Comparison of ENCODE assay signal across 11 cellular contexts in genomic region chr2:73980566-73980965, GRCh38. TPM values are rescaled to one million over a fixed set of nuclear protein-coding genes. Genes with fewer than 3 reads are reported as not detected.
DNase-seq lines count a peak whose midpoint lies in the region; TF ChIP-seq lines count a peak whose summit lies in the region.
"Had no signal": no experiment of that assay in that cellular context is flagged by ENCODE, and none has a peak within 500 bp of the region (broad histone marks: within the 10 kb centered on the region; RNA-seq: fewer than 3 reads in every experiment).

No MANE protein-coding gene starts in this region.

- H3K4me1 ChIP-seq in Peyer's patch (peaks cover 0 to 44% (median 16%) of the 10 kb centered on the region in 4 donors), suprapubic skin (peaks cover 58% of the 10 kb centered on the region), ascending aorta (peaks cover 6 to 15% of the 10 kb centered on the region in 2 donors)

- no peaks in the 10 kb centered on the region for H3K36me3 ChIP-seq in Peyer's patch
- no peaks in the 10 kb centered on the region for H3K36me3 ChIP-seq in suprapubic skin
- H3K36me3 ChIP-seq in ascending aorta = no peaks in the 10 kb centered on the region
- H3K36me3 ChIP-seq: neutrophil had no signal

- H3K36me3 Mint-ChIP-seq in activated naive CD4-positive, alpha-beta T cell treated with anti-CD3 and anti-CD28 coated beads, Interleukin-2, amount 10 ng/mL, durations not matched to agents 7 days and 5 days = no peaks in the 10 kb centered on the region

- intact Hi-C loops in ascending aorta (cut with DNase I) = loop anchor here (5.0 kb wide), 1 partner anchor 53 kb away; the partner anchor contains the start of gene DGUOK

- H3K27me3 Mint-ChIP-seq in activated naive CD4-positive, alpha-beta T cell treated with anti-CD3 and anti-CD28 coated beads, Interleukin-2, amount 10 ng/mL, durations not matched to agents 7 days and 5 days = peaks cover 33% of the 10 kb centered on the region

- TF ChIP-seq POLR2A in Peyer's patch (IDR thresholded peaks at IDR 0.05) (peak in 1 of 2 donors; percentile 28), suprapubic skin (IDR thresholded peaks at IDR 0.05) (no peak)

- TF ChIP-seq CTCF in Peyer's patch (IDR thresholded peaks at IDR 0.05) (no peak), fibroblast of villous mesenchyme (IDR thresholded peaks at IDR 0.05; ENCODE audit: insufficient read depth, low read depth, low read length) (no peak), suprapubic skin (IDR thresholded peaks at IDR 0.05) (no peak), ascending aorta (IDR thresholded peaks at IDR 0.05) (no peak)

- H3K4me3 ChIP-seq in Peyer's patch (peak overlapping the region in 2 of 4 donors; percentile 46 to 57), fibroblast of villous mesenchyme (ENCODE audit: low read depth, low read length) (peak overlapping the region; percentile 47), suprapubic skin (peak overlapping the region; percentile 44), ascending aorta (no peak overlapping the region)

- no peak overlapping the region for H3K27ac Mint-ChIP-seq in activated naive CD4-positive, alpha-beta T cell treated with anti-CD3 and anti-CD28 coated beads, Interleukin-2, amount 10 ng/mL, durations not matched to agents 7 days and 5 days

- no peaks in the 10 kb centered on the region for H3K9me3 ChIP-seq in Peyer's patch
- H3K9me3 ChIP-seq in suprapubic skin = no peaks in the 10 kb centered on the region
- H3K9me3 ChIP-seq in ascending aorta = no peaks in the 10 kb centered on the region
- H3K9me3 ChIP-seq: neutrophil had no signal

- H3K4me3 Mint-ChIP-seq in activated naive CD4-positive, alpha-beta T cell treated with anti-CD3 and anti-CD28 coated beads, Interleukin-2, amount 10 ng/mL, durations not matched to agents 7 days and 5 days = peak overlapping the region; percentile 63

- no peak for DNase-seq in activated naive CD4-positive, alpha-beta T cell treated with anti-CD3 and anti-CD28 coated beads, Interleukin-2, amount 10 ng/mL, durations not matched to agents 7 days and 5 days
- no peak for DNase-seq in activated naive CD4-positive, alpha-beta T cell (lab: John Stamatoyannopoulos, UW)
- DNase-seq in Peyer's patch = no peak
- no peak for DNase-seq in fibroblast of villous mesenchyme (ENCODE audit: low read depth)
- no peak for DNase-seq in suprapubic skin (ENCODE audit: low spot score in 2 of 2)
- DNase-seq in ascending aorta (ENCODE audit: low spot score in 2 of 2) = no peak
- no peak for DNase-seq in NCI-H1417 treated with DMSO at 0.1 percent for 48 hours (lab: John Stamatoyannopoulos, UW)
- no peak for DNase-seq in amniotic stem cell (lab: John Stamatoyannopoulos, UW)
- DNase-seq: central memory CD4-positive, alpha-beta T cell; NCI-H1436 treated with DMSO at 0.1 percent for 48 hours had no signal

- CTCF ChIA-PET in activated naive CD4-positive, alpha-beta T cell treated with anti-CD3 and anti-CD28 coated beads, Interleukin-2, amount 10 ng/mL, durations not matched to agents 7 days and 5 days (lab: Charles Lee) = interaction anchor here (0.8 to 1.3 kb wide), 3 partner anchors 51 to 156 kb away, joined by 3 read pairs; no protein-coding TSS in a partner anchor

- H3K27ac ChIP-seq in Peyer's patch (peak overlapping the region in 3 of 4 donors; percentile 1 to 60 (median 1)), suprapubic skin (no peak overlapping the region), ascending aorta (no peak overlapping the region)

- H3K4me1 Mint-ChIP-seq in activated naive CD4-positive, alpha-beta T cell treated with anti-CD3 and anti-CD28 coated beads, Interleukin-2, amount 10 ng/mL, durations not matched to agents 7 days and 5 days = peaks cover 69% of the 10 kb centered on the region

- H3K27me3 ChIP-seq in Peyer's patch (no peaks in the 10 kb centered on the region), suprapubic skin (no peaks in the 10 kb centered on the region), ascending aorta (no peaks in the 10 kb centered on the region)
- H3K27me3 ChIP-seq: neutrophil had no signal

- no peaks in the 10 kb centered on the region for H3K9me3 Mint-ChIP-seq in activated naive CD4-positive, alpha-beta T cell treated with anti-CD3 and anti-CD28 coated beads, Interleukin-2, amount 10 ng/mL, durations not matched to agents 7 days and 5 days

- WGBS in suprapubic skin = 75% methylated on average over 2 of the region's 2 CpGs

- no peak for TF ChIP-seq EP300 in suprapubic skin (IDR thresholded peaks at IDR 0.05)

RNA-seq across cellular contexts. Expression of gene TET3, which starts 4.1 kb away (rescaled TPM):
- total RNA-seq in Peyer's patch (10 to 100 TPM; 18.2 to 38.7 (median 27.0) TPM), fibroblast of villous mesenchyme (5.6 and 7.7 TPM in 2 replicates), suprapubic skin (10 to 100 TPM; 53.6 to 75.3 (median 58.4) TPM), ascending aorta (22.7 TPM)

RNA-seq across cellular contexts. Expression of gene DGUOK, which starts 53.9 kb away (rescaled TPM):
- total RNA-seq in Peyer's patch (10 to 100 TPM; 24.2 to 44.5 (median 39.7) TPM), fibroblast of villous mesenchyme (73.8 and 81.2 TPM in 2 replicates), suprapubic skin (10 to 100 TPM; 26.2 to 74.9 (median 48.1) TPM), ascending aorta (79.7 TPM)

Comparison
In these comparisons a context has a peak if more than half of its experiments do, and no peak if none do; other contexts are left out.
1. H3K27ac ChIP-seq: peak in Peyer's patch (3 of 4); none in suprapubic skin (single experiment) and ascending aorta (0 of 2).
2. H3K4me3 ChIP-seq: peak in fibroblast of villous mesenchyme (single experiment) and suprapubic skin (single experiment); none in ascending aorta (0 of 2).